Comparison of ENCODE assay signal across 25 cellular contexts in the genomic region with DNA sequence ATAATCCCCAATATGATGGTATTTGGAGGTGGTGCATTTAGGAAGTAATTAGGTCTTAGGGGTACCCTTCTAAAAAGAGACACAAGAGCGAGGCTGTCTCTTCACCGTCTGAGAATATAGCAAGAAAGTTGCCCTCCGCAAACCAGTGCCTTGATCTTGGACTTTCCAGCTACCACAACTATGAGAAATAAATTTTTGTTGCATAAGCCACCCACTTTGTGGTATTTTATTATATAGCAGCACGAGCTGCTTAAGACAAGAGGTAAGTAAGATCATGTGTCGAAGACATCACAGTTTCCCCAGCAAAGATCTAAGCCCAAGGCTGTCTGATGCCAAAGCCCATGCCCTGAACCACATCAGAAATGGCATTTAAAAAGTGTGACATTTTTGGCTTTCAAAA. TPM values are rescaled to one million over a fixed set of nuclear protein-coding genes. Genes with fewer than 3 reads are reported as not detected.
DNase-seq lines count a peak whose midpoint lies in the region; ATAC-seq, FAIRE-seq and TF ChIP-seq lines count a peak whose summit lies in the region.
"Had no signal": no experiment of that assay in that cellular context is flagged by ENCODE, and none has a peak within 500 bp of the region (broad histone marks: within the 10 kb centered on the region; RNA-seq: fewer than 3 reads in every experiment).

No MANE protein-coding gene starts in this region.

- H3K27ac ChIP-seq in astrocyte (ENCODE audit: low read depth, low read length) = peak overlapping the region; percentile 66
- H3K27ac ChIP-seq: uterus had no signal

- H3K9me3 Mint-ChIP-seq in astrocyte (ENCODE audit: unreplicated experiment) = no peaks in the 10 kb centered on the region
- H3K9me3 Mint-ChIP-seq: activated CD8-positive, alpha-beta T cell treated with anti-CD3 and anti-CD28 coated beads for 36 hours; activated T-cell treated with anti-CD3 and anti-CD28 coated beads, Interleukin-2, amount 50 U/mL, for 4 hours; CD8-positive, alpha-beta memory T cell; GM23338; nephron progenitor cell had no signal

- no peak overlapping the region for H3K4me3 Mint-ChIP-seq in astrocyte (ENCODE audit: unreplicated experiment)
- H3K4me3 Mint-ChIP-seq: activated CD8-positive, alpha-beta T cell treated with anti-CD3 and anti-CD28 coated beads for 36 hours; activated T-cell treated with anti-CD3 and anti-CD28 coated beads, Interleukin-2, amount 50 U/mL, for 4 hours; CD8-positive, alpha-beta memory T cell; GM23338; nephron progenitor cell had no signal

- H3K27ac Mint-ChIP-seq in astrocyte (ENCODE audit: unreplicated experiment) = peak overlapping the region; percentile 50
- H3K27ac Mint-ChIP-seq: activated CD8-positive, alpha-beta T cell treated with anti-CD3 and anti-CD28 coated beads for 36 hours; CD8-positive, alpha-beta memory T cell; GM23338; nephron progenitor cell; progenitor cell of endocrine pancreas had no signal

- H3K27me3 Mint-ChIP-seq in astrocyte (ENCODE audit: low read depth, unreplicated experiment) = no peaks in the 10 kb centered on the region

- H3K36me3 ChIP-seq in astrocyte (ENCODE audit: insufficient read depth, low read length) = no peaks in the 10 kb centered on the region
- no peaks in the 10 kb centered on the region for H3K36me3 ChIP-seq in MG63
- H3K36me3 ChIP-seq: uterus had no signal

- H3K9me3 ChIP-seq in astrocyte (ENCODE audit: insufficient read depth, low read depth, low read length) = no peaks in the 10 kb centered on the region
- no peaks in the 10 kb centered on the region for H3K9me3 ChIP-seq in MG63
- H3K9me3 ChIP-seq: uterus had no signal

- H3K4me1 Mint-ChIP-seq in astrocyte (ENCODE audit: low read depth, unreplicated experiment) = peaks cover 38% of the 10 kb centered on the region
- H3K4me1 Mint-ChIP-seq: nephron progenitor cell had no signal

- no peak overlapping the region for H3K4me3 ChIP-seq in AG09309 (ENCODE audit: control insufficient read depth, low read depth, low read length)
- no peak overlapping the region for H3K4me3 ChIP-seq in astrocyte (ENCODE audit: insufficient read depth, low read depth, low read length)
- no peak overlapping the region for H3K4me3 ChIP-seq in MG63
- H3K4me3 ChIP-seq: GM23338, uterus had no signal

- no peaks in the 10 kb centered on the region for H3K79me2 ChIP-seq in astrocyte (ENCODE audit: insufficient read depth, low read length)

- no peaks in the 10 kb centered on the region for H3K36me3 Mint-ChIP-seq in astrocyte (ENCODE audit: low read depth, unreplicated experiment)
- H3K36me3 Mint-ChIP-seq: CD8-positive, alpha-beta memory T cell had no signal

- H3K4me2 ChIP-seq in astrocyte (ENCODE audit: low read length) = peak overlapping the region; percentile 61
- H3K4me2 ChIP-seq: GM23338 had no signal

- FAIRE-seq in astrocyte (lab: Jason Lieb, UNC) = peak; percentile 49
- FAIRE-seq: frontal cortex, small intestine had no signal

- H2AFZ ChIP-seq in astrocyte (ENCODE audit: low read depth, low read length) = no peak overlapping the region
- H2AFZ ChIP-seq: GM23338 had no signal

- H3K27me3 ChIP-seq in astrocyte (ENCODE audit: insufficient read depth, low read length) (no peaks in the 10 kb centered on the region), MG63 (no peaks in the 10 kb centered on the region)
- H3K27me3 ChIP-seq: uterus had no signal

- no peak for ATAC-seq in GM21526 (IDR thresholded peaks at IDR 0.05; ENCODE audit: low FRiP score, unreplicated experiment)
- ATAC-seq: activated CD8-positive, alpha-beta T cell treated with anti-CD3 and anti-CD28 coated beads for 36 hours; activated T-cell treated with anti-CD3 and anti-CD28 coated beads, Interleukin-2, amount 50 U/mL, for 4 hours; GM23338 had no signal

- peaks cover 43% of the 10 kb centered on the region for H3K4me1 ChIP-seq in astrocyte (ENCODE audit: insufficient read depth, low read length)
- H3K4me1 ChIP-seq: uterus had no signal

- DNase-seq in AG09309 (ENCODE audit: low read depth) = peak; percentile 77
- peak; percentile 38 for DNase-seq in HS-5 (ENCODE audit: low read depth)
- peak; percentile 90 for DNase-seq in astrocyte (ENCODE audit: low read depth)
- peak; percentile 91 for DNase-seq in iris pigment epithelial cell (ENCODE audit: low read depth)
- no peak for DNase-seq in NCI-H2196 treated with DMSO at 0.1 percent for 48 hours (lab: John Stamatoyannopoulos, UW; ENCODE audit: unreplicated experiment)
- no peak for DNase-seq in MG63
- no peak for DNase-seq in stimulated activated CD4-positive, alpha-beta T cell treated with anti-CD3 and anti-CD28 coated beads, Interleukin-15, amount 100 ng/mL, for 24 hours
- DNase-seq: activated CD4-positive, CD25-positive, alpha-beta regulatory T cell; activated CD8-positive, alpha-beta T cell treated with anti-CD3 and anti-CD28 coated beads for 36 hours; activated naive CD4-positive, alpha-beta T cell treated with anti-CD3 and anti-CD28 coated beads, Interleukin-2, amount 50 U/mL, for 16 hours; activated T-cell treated with anti-CD3 and anti-CD28 coated beads, Interleukin-2, amount 50 U/mL, for 4 hours; CD8-positive, alpha-beta memory T cell; NCI-H1417 treated with DMSO at 0.1 percent for 48 hours; NCI-H82; nephron progenitor cell; small intestine; stimulated activated CD4-positive, alpha-beta T cell treated with anti-CD3 and anti-CD28 coated beads, Interleukin-4, amount 100 ng/mL, for 24 hours; T-helper 9 cell; uterus had no signal

- TF ChIP-seq CTCF in AG09309 (IDR thresholded peaks at IDR 0.05; ENCODE audit: control insufficient read depth, insufficient read depth, low read depth, low read length, missing control alignments) (no peak), astrocyte (IDR thresholded peaks at IDR 0.05; ENCODE audit: insufficient read depth, low read depth, low read length) (no peak)

- peak overlapping the region; percentile 35 for H3K9ac ChIP-seq in astrocyte (ENCODE audit: low read length)

- no peaks in the 10 kb centered on the region for H4K20me1 ChIP-seq in astrocyte (ENCODE audit: insufficient read depth, low read length)

RNA-seq across cellular contexts. Expression of a gene that starts 9.6 kb away (rescaled TPM):
- total RNA-seq in astrocyte = 14.4 and 18.3 TPM in 2 replicates
- 69.5 and 76.5 TPM in 2 replicates for total RNA-seq in MG63 (2014; rRNA removed; shearing (Covaris generic); ENCODE audit: low replicate concordance)

RNA-seq across cellular contexts. Expression of a gene that starts 26.5 kb away (rescaled TPM):
- total RNA-seq in astrocyte = not detected in 2 replicates
- total RNA-seq in MG63 (2014; rRNA removed; shearing (Covaris generic); ENCODE audit: low replicate concordance) = 2.2 and 3.4 TPM in 2 replicates
- total RNA-seq: activated CD8-positive, alpha-beta T cell treated with anti-CD3 and anti-CD28 coated beads for 36 hours; activated T-cell treated with anti-CD3 and anti-CD28 coated beads, Interleukin-2, amount 50 U/mL, for 4 hours; endothelial cell of umbilical vein; mesenteric fat pad; progenitor cell of endocrine pancreas had no signal

RNA-seq across cellular contexts. Expression of a gene that starts 32.2 kb away (rescaled TPM):
- total RNA-seq in astrocyte = 4.4 and 6.2 TPM in 2 replicates
- total RNA-seq in MG63 (2014; rRNA removed; shearing (Covaris generic); ENCODE audit: low replicate concordance) = 140 and 157 TPM in 2 replicates

Comparison
In these comparisons a context has a peak if more than half of its experiments do, and no peak if none do; other contexts are left out.
1. DNase-seq: peak in AG09309 (single experiment), HS-5 (single experiment), astrocyte (single experiment) and iris pigment epithelial cell (single experiment); none in NCI-H2196 treated with DMSO at 0.1 percent for 48 hours (single experiment), MG63 (single experiment) and stimulated activated CD4-positive, alpha-beta T cell treated with anti-CD3 and anti-CD28 coated beads, Interleukin-15, amount 100 ng/mL, for 24 hours (single experiment).
2. RNA of a gene that starts 32.2 kb away (total RNA-seq): 140 to 157 TPM in MG63; 4.4 to 6.2 TPM in astrocyte; every median in the first group is over 10 times any median in the second.